Comparison of ENCODE assay signal across 21 cellular contexts in genomic region chr16:85319984-85320440, GRCh38.
"Had no signal": no experiment of that assay in that cellular context is flagged by ENCODE, and none has a peak within 500 bp of the region (broad histone marks: within the 10 kb centered on the region; RNA-seq: fewer than 3 reads in every experiment).

No MANE protein-coding gene starts in this region.

- H3K27ac ChIP-seq: cardiac muscle cell, dorsolateral prefrontal cortex, hepatocyte, parathyroid adenoma had no signal

- DNase-seq: activated CD4-positive, alpha-beta memory T cell treated with anti-CD3 and anti-CD28 coated beads for 36 hours; activated CD4-positive, alpha-beta T cell treated with anti-CD3 and anti-CD28 coated beads for 1 hour; activated CD8-positive, alpha-beta memory T cell treated with anti-CD3 and anti-CD28 coated beads, Interleukin-2, amount 10 ng/mL, durations not matched to agents 7 days and 5 days; activated naive CD4-positive, alpha-beta T cell treated with anti-CD3 and anti-CD28 coated beads for 36 hours; activated naive CD8-positive, alpha-beta T cell treated with anti-CD3 and anti-CD28 coated beads, Interleukin-2, amount 50 U/mL, for 24 hours; activated T-cell treated with anti-CD3 and anti-CD28 coated beads, Interleukin-2, amount 50 U/mL, for 1 hour; dorsolateral prefrontal cortex; erythroblast; islet precursor cell; midbrain; retina; stimulated activated naive CD8-positive, alpha-beta T cell treated with anti-CD3 and anti-CD28 coated beads, Interleukin-15, amount 100 ng/mL, for 72 hours; T-helper 1 cell; thyroid gland had no signal

- H3K9me3 Mint-ChIP-seq: activated CD4-positive, alpha-beta memory T cell treated with anti-CD3 and anti-CD28 coated beads for 36 hours; activated naive CD4-positive, alpha-beta T cell treated with anti-CD3 and anti-CD28 coated beads for 36 hours; activated naive CD8-positive, alpha-beta T cell treated with anti-CD3 and anti-CD28 coated beads, Interleukin-2, amount 50 U/mL, for 24 hours; activated T-helper 2 cell treated with anti-CD3 and anti-CD28 coated beads, Interferon-gamma antibody, Interleukin-2, Interleukin-4, amounts not matched to agents 10 μg/mL and 5 μg/mL and 100 μg/mL, durations not matched to agents 14 hours and 24 hours and 36 hours; neural crest cell; stimulated activated naive CD8-positive, alpha-beta T cell treated with anti-CD3 and anti-CD28 coated beads, Interleukin-15, amount 100 ng/mL, for 72 hours had no signal

- H3K27me3 ChIP-seq: cardiac muscle cell, dorsolateral prefrontal cortex, hepatocyte, thyroid gland had no signal

- H3K27me3 Mint-ChIP-seq: activated CD8-positive, alpha-beta memory T cell treated with anti-CD3 and anti-CD28 coated beads, Interleukin-2, amount 10 ng/mL, durations not matched to agents 7 days and 5 days; activated naive CD8-positive, alpha-beta T cell treated with anti-CD3 and anti-CD28 coated beads, Interleukin-2, amount 50 U/mL, for 24 hours; stimulated activated naive CD8-positive, alpha-beta T cell treated with anti-CD3 and anti-CD28 coated beads, Interleukin-15, amount 100 ng/mL, for 72 hours had no signal

- H3K4me1 ChIP-seq: parathyroid adenoma had no signal

- ATAC-seq: activated CD8-positive, alpha-beta memory T cell treated with anti-CD3 and anti-CD28 coated beads, Interleukin-2, amount 10 ng/mL, durations not matched to agents 7 days and 5 days; activated naive CD8-positive, alpha-beta T cell treated with anti-CD3 and anti-CD28 coated beads, Interleukin-2, amount 50 U/mL, for 24 hours; stimulated activated naive CD8-positive, alpha-beta T cell treated with anti-CD3 and anti-CD28 coated beads, Interleukin-15, amount 100 ng/mL, for 72 hours had no signal

- H3K4me1 Mint-ChIP-seq: activated naive CD8-positive, alpha-beta T cell treated with anti-CD3 and anti-CD28 coated beads, Interleukin-2, amount 50 U/mL, for 24 hours had no signal

- H3K36me3 Mint-ChIP-seq: activated CD4-positive, alpha-beta memory T cell treated with anti-CD3 and anti-CD28 coated beads for 36 hours; activated CD8-positive, alpha-beta memory T cell treated with anti-CD3 and anti-CD28 coated beads, Interleukin-2, amount 10 ng/mL, durations not matched to agents 7 days and 5 days had no signal

- H3K4me3 ChIP-seq: cardiac muscle cell, dorsolateral prefrontal cortex, hepatocyte, lung, skin epidermis, thyroid gland had no signal

- H3K4me3 Mint-ChIP-seq: activated CD4-positive, alpha-beta memory T cell treated with anti-CD3 and anti-CD28 coated beads for 36 hours; activated CD8-positive, alpha-beta memory T cell treated with anti-CD3 and anti-CD28 coated beads, Interleukin-2, amount 10 ng/mL, durations not matched to agents 7 days and 5 days; activated naive CD4-positive, alpha-beta T cell treated with anti-CD3 and anti-CD28 coated beads for 36 hours; activated naive CD8-positive, alpha-beta T cell treated with anti-CD3 and anti-CD28 coated beads, Interleukin-2, amount 50 U/mL, for 24 hours; neural crest cell; stimulated activated naive CD8-positive, alpha-beta T cell treated with anti-CD3 and anti-CD28 coated beads, Interleukin-15, amount 100 ng/mL, for 72 hours had no signal

- H3K27ac Mint-ChIP-seq: activated CD4-positive, alpha-beta memory T cell treated with anti-CD3 and anti-CD28 coated beads for 36 hours; activated CD8-positive, alpha-beta memory T cell treated with anti-CD3 and anti-CD28 coated beads, Interleukin-2, amount 10 ng/mL, durations not matched to agents 7 days and 5 days; activated naive CD4-positive, alpha-beta T cell treated with anti-CD3 and anti-CD28 coated beads for 36 hours; activated naive CD8-positive, alpha-beta T cell treated with anti-CD3 and anti-CD28 coated beads, Interleukin-2, amount 50 U/mL, for 24 hours; activated T-helper 2 cell treated with anti-CD3 and anti-CD28 coated beads, Interferon-gamma antibody, Interleukin-2, Interleukin-4, amounts not matched to agents 10 μg/mL and 5 μg/mL and 100 μg/mL, durations not matched to agents 14 hours and 24 hours and 36 hours had no signal

- H3K36me3 ChIP-seq: cardiac muscle cell, thyroid gland had no signal

- H3K9me3 ChIP-seq: thyroid gland had no signal
